Comparison of ENCODE assay signal across 1 cellular context in genomic region chr6:145890422-145890821, GRCh38.
TF ChIP-seq lines count a peak whose summit lies in the region.

No MANE protein-coding gene starts in this region.

TF ChIP-seq in GM12878, 131 proteins besides CTCF, POLR2A, EP300 and RAD21 (continued from another document):
- TF ChIP-seq, protein P1, sequence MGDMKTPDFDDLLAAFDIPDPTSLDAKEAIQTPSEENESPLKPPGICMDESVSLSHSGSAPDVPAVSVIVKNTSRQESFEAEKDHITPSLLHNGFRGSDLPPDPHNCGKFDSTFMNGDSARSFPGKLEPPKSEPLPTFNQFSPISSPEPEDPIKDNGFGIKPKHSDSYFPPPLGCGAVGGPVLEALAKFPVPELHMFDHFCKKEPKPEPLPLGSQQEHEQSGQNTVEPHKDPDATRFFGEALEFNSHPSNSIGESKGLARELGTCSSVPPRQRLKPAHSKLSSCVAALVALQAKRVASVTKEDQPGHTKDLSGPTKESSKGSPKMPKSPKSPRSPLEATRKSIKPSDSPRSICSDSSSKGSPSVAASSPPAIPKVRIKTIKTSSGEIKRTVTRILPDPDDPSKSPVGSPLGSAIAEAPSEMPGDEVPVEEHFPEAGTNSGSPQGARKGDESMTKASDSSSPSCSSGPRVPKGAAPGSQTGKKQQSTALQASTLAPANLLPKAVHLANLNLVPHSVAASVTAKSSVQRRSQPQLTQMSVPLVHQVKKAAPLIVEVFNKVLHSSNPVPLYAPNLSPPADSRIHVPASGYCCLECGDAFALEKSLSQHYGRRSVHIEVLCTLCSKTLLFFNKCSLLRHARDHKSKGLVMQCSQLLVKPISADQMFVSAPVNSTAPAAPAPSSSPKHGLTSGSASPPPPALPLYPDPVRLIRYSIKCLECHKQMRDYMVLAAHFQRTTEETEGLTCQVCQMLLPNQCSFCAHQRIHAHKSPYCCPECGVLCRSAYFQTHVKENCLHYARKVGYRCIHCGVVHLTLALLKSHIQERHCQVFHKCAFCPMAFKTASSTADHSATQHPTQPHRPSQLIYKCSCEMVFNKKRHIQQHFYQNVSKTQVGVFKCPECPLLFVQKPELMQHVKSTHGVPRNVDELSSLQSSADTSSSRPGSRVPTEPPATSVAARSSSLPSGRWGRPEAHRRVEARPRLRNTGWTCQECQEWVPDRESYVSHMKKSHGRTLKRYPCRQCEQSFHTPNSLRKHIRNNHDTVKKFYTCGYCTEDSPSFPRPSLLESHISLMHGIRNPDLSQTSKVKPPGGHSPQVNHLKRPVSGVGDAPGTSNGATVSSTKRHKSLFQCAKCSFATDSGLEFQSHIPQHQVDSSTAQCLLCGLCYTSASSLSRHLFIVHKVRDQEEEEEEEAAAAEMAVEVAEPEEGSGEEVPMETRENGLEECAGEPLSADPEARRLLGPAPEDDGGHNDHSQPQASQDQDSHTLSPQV (IDR thresholded peaks at IDR 0.05), result no peak
